Comparison of ENCODE assay signal across 1 cellular context in genomic region chr12:130766470-130766869, GRCh38.
TF ChIP-seq lines count a peak whose summit lies in the region.

No MANE protein-coding gene starts in this region.

TF ChIP-seq in H1, 55 proteins besides CTCF, POLR2A, EP300 and RAD21 (continued from another document):
- TF ChIP-seq CHD7 (IDR thresholded peaks at IDR 0.05; ENCODE audit: insufficient replicate concordance, low read length), result no peak
- TF ChIP-seq SP4 (IDR thresholded peaks at IDR 0.05; ENCODE audit: low read length), result no peak
- no peak for TF ChIP-seq CBX5 (IDR thresholded peaks at IDR 0.05; ENCODE audit: low read depth, low read length)
- TF ChIP-seq TCF12 (IDR thresholded peaks at IDR 0.05; ENCODE audit: low read depth, low read length), result no peak
